Comparison of ENCODE assay signal across 8 cellular contexts in genomic region chr19:40348125-40348913, GRCh38. TPM values are rescaled to one million over a fixed set of nuclear protein-coding genes. Genes with fewer than 3 reads are reported as not detected.
DNase-seq lines count a peak whose midpoint lies in the region; ATAC-seq and TF ChIP-seq lines count a peak whose summit lies in the region.

A gene with protein sequence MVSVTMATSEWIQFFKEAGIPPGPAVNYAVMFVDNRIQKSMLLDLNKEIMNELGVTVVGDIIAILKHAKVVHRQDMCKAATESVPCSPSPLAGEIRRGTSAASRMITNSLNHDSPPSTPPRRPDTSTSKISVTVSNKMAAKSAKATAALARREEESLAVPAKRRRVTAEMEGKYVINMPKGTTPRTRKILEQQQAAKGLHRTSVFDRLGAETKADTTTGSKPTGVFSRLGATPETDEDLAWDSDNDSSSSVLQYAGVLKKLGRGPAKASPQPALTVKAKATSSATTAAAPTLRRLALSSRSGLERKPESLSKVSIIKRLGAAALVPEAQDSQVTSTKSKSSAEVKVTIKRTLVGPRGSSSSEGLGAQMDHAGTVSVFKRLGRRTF (minus strand): TSS chr19:40348397. CDS start chr19:40341857, 6,540 bp downstream.
Gene PLD3 (plus strand): TSS chr19:40348695. CDS start chr19:40366484, 17,789 bp downstream.

- H3K9me2 ChIP-seq in PC-9 (ENCODE audit: insufficient read depth), result no peaks in the 10 kb centered on the region

- ATAC-seq in GM21619 (IDR thresholded peaks at IDR 0.05; ENCODE audit: unreplicated experiment), result peak; percentile 93

- H3K9ac ChIP-seq in mucosa of rectum (ENCODE audit: low read depth in 1 of 2, low read length in 2 of 2), result peak within 1 kb of the TSS; percentile 88 to 91

- H2AFZ ChIP-seq in PC-9, result peak within 1 kb of the TSS; percentile 99

- H3K4me1 ChIP-seq in PC-9 (replicated peaks; ENCODE audit: insufficient read depth), result peaks cover 17% of the 10 kb centered on the region; the same call in 1 of the 2 replicates
- H3K4me1 ChIP-seq in mucosa of rectum (ENCODE audit: control insufficient read depth in 2 of 2, insufficient read depth in 2 of 2, low read length in 2 of 2), result peaks cover 9% of the 10 kb centered on the region in 2 donors

- H3K79me2 ChIP-seq in PC-9 (ENCODE audit: low read depth), result peaks cover 33% of the 10 kb centered on the region

- H3K4me3 ChIP-seq in Jurkat, Clone E6-1 (ENCODE audit: low read length), result peak within 1 kb of the TSS; percentile 94
- H3K4me3 ChIP-seq in PC-9, result peak within 1 kb of the TSS; percentile 96
- peak within 1 kb of the TSS; percentile 91 for H3K4me3 ChIP-seq in epithelial cell of proximal tubule (ENCODE audit: low read depth, low read length)
- H3K4me3 ChIP-seq in mucosa of rectum (ENCODE audit: low read length in 2 of 2), result peak within 1 kb of the TSS; percentile 75 to 97

- CTCF ChIA-PET in PC-9 (lab: Charles Lee), result interaction anchor here (0.7 kb wide), 3 partner anchors 286 to 556 kb away, joined by 5 to 22 read pairs (median 16); no protein-coding TSS in a partner anchor

- TF ChIP-seq CTCF in PC-9 (conservative IDR thresholded peaks at IDR 0.05) (no peak), epithelial cell of proximal tubule (conservative IDR thresholded peaks at IDR 0.05; ENCODE audit: low read depth, low read length) (no peak)

- intact Hi-C loops in PC-9 (cut with micrococcal nuclease; ENCODE audit: unreplicated experiment), result loop anchor here (1.0 to 5.0 kb wide), 4 partner anchors 44 to 172 kb away; partner anchors contain the start of genes BLVRB, HIPK4 and SERTAD3

- H3K4me2 ChIP-seq in PC-9, result peak within 1 kb of the TSS; percentile 95

- POLR2A ChIA-PET in PC-9 (lab: Charles Lee; ENCODE audit: unreplicated experiment), result interaction anchor here (0.6 kb wide), 6 partner anchors 96 to 450 kb away, joined by 3 to 4 read pairs (median 3); partner anchors contain the start of gene BLVRB

- no peaks in the 10 kb centered on the region; the same call in 1 of the 2 replicates for H3F3A ChIP-seq in PC-9 (ENCODE audit: insufficient read depth, low read depth)

- H3K27ac ChIP-seq in PC-9 (peak within 1 kb of the TSS; percentile 32; the same call in 1 of the 2 replicates), mucosa of rectum (ENCODE audit: low read depth in 2 of 2, low read length in 2 of 2) (peak within 1 kb of the TSS; percentile 51 to 58)

- H3K36me3 ChIP-seq in PC-9 (ENCODE audit: low read depth), result no peaks in the 10 kb centered on the region
- peaks cover 0 to under 1% of the 10 kb centered on the region in 2 donors for H3K36me3 ChIP-seq in mucosa of rectum (ENCODE audit: control insufficient read depth in 2 of 2, insufficient read depth in 2 of 2, low read length in 2 of 2)

- no peaks in the 10 kb centered on the region for H3K27me3 ChIP-seq in PC-9 (ENCODE audit: insufficient read depth, low read depth)
- no peaks in the 10 kb centered on the region for H3K27me3 ChIP-seq in mucosa of rectum (ENCODE audit: control insufficient read depth in 2 of 2, insufficient read depth in 2 of 2, low read length in 2 of 2)

- no TSS peak for BruUV-seq in PC-9 (replicated peaks; lab: Mats Ljungman, UMichigan)

- H3K9me3 ChIP-seq in PC-9 (ENCODE audit: insufficient read depth, low read depth) (no peaks in the 10 kb centered on the region), mucosa of rectum (ENCODE audit: control insufficient read depth in 2 of 2, low read length in 2 of 2) (no peaks in the 10 kb centered on the region)

- DNase-seq in DMS153 (lab: John Stamatoyannopoulos, UW), result peak; percentile 98
- peak; percentile 98 for DNase-seq in Jurkat, Clone E6-1 (ENCODE audit: low read depth, low spot score)
- DNase-seq in PC-9, result peak; percentile 95 to 99
- DNase-seq in activated T-cell treated with anti-CD3 and anti-CD28 coated beads, Interleukin-2, amount 50 U/mL, for 1 hour, result peak; percentile 94
- DNase-seq in epithelial cell of proximal tubule (ENCODE audit: low read depth), result peak; percentile 59
- peak; percentile 98 for DNase-seq in stimulated activated CD8-positive, alpha-beta memory T cell treated with anti-CD3 and anti-CD28 coated beads, Interleukin-4, amount 100 ng/mL, for 48 hours

- H4K20me1 ChIP-seq in PC-9 (ENCODE audit: insufficient read depth), result no peaks in the 10 kb centered on the region

RNA-seq across cellular contexts. Expression of the first gene that starts in this region (rescaled TPM):
- polyA plus RNA-seq in Jurkat, Clone E6-1 (2012; ENCODE audit: insufficient read depth, insufficient read length), result 43.0 TPM
- total RNA-seq in PC-9 (2021) (17.3 and 21.2 TPM in 2 replicates), epithelial cell of proximal tubule (10.6 and 13.5 TPM in 2 replicates)

RNA-seq across cellular contexts. Expression of gene PLD3, which starts in this region (rescaled TPM):
- 95.9 TPM for polyA plus RNA-seq in Jurkat, Clone E6-1 (2012; ENCODE audit: insufficient read depth, insufficient read length)
- total RNA-seq in PC-9 (2021), result 146 and 187 TPM in 2 replicates
- 148 and 284 TPM in 2 replicates for total RNA-seq in epithelial cell of proximal tubule

Comparison
In these comparisons a context has a peak if more than half of its experiments do, and no peak if none do; other contexts are left out.
1. Peak in every context shown above with its lines: DNase-seq, ATAC-seq, H3K4me3 ChIP-seq and H3K27ac ChIP-seq.